In the genomic region with DNA sequence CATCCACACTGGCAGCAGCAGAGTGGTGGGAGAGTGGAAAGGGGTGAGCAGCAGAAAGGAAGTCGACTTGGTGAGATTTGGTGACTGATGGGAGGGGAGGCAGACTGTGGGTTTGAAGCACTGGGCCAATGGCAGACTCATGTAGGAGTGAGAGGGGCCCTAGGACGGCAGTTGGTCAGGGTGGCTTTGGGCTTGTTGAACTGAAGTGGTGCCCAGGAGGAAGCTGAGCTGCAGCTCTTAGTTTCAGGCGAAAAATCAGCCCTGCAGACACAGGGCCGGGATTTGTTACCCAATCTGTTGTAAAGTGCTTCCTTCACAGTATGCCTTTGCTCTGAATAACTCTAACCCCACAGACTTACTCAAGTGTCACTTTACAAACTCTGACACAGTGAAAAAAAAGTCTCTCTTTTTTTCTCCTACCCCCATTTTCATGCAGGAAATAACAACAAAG, we compare ENCODE assay signal across 11 cellular contexts.
DNase-seq lines count a peak whose midpoint lies in the region; ATAC-seq and TF ChIP-seq lines count a peak whose summit lies in the region.
"Had no signal": no experiment of that assay in that cellular context is flagged by ENCODE, and none has a peak within 500 bp of the region (broad histone marks: within the 10 kb centered on the region; RNA-seq: fewer than 3 reads in every experiment).

No MANE protein-coding gene starts in this region.

- no peak overlapping the region for H2AK5ac ChIP-seq in H9 (ENCODE audit: insufficient read length, low read length)

- no peak overlapping the region for H4K5ac ChIP-seq in H9 (ENCODE audit: insufficient read length, low read depth, low read length)

- H3T11ph ChIP-seq in H9 (ENCODE audit: low read length), result no peak overlapping the region

- H3K9me3 Mint-ChIP-seq in H9, result peaks cover 0 to 3% of the 10 kb centered on the region in 2 experiments; a peak in 1 of 5 replicates
- H3K9me3 Mint-ChIP-seq: activated T-cell treated with anti-CD3 and anti-CD28 coated beads, Interleukin-2, amount 50 U/mL, for 72 hours had no signal

- no peaks in the 10 kb centered on the region for H3K23me2 ChIP-seq in H9 (ENCODE audit: insufficient read length, low read depth, low read length, poor library complexity, severe bottlenecking)

- H3K23ac ChIP-seq in H9 (ENCODE audit: insufficient read length, low read depth, low read length), result no peak overlapping the region

- no peak overlapping the region for H2BK120ac ChIP-seq in H9 (ENCODE audit: low read depth, low read length, poor library complexity, severe bottlenecking)

- ATAC-seq in PC-3, result peak; percentile 23
- no peak for ATAC-seq in GM19351 (IDR thresholded peaks at IDR 0.05; ENCODE audit: unreplicated experiment)
- ATAC-seq: activated T-cell treated with anti-CD3 and anti-CD28 coated beads, Interleukin-2, amount 50 U/mL, for 72 hours had no signal

- no peak overlapping the region for H3K18ac ChIP-seq in H9 (ENCODE audit: insufficient read length, low read depth, low read length)

- POLR2A ChIA-PET in PC-3 (lab: Charles Lee; ENCODE audit: unreplicated experiment), result no interaction called here

- H3K36me3 ChIP-seq in PC-3 (ENCODE audit: low read depth, low read length) (no peaks in the 10 kb centered on the region), thymus (ENCODE audit: control insufficient read depth, insufficient read depth) (no peaks in the 10 kb centered on the region), tibial nerve (no peaks in the 10 kb centered on the region)
- H3K36me3 ChIP-seq: prostate gland, thoracic aorta had no signal

- H3K79me2 ChIP-seq in H9 (ENCODE audit: insufficient read depth, low read length) (no peaks in the 10 kb centered on the region), PC-3 (ENCODE audit: low read length) (no peaks in the 10 kb centered on the region)

- H3K4me2 ChIP-seq in H9 (ENCODE audit: insufficient read depth, insufficient read length, low read length) (no peak overlapping the region), PC-3 (ENCODE audit: low read length) (peak overlapping the region; percentile 69)

- peaks cover 38% of the 10 kb centered on the region in 2 experiments for H3K4me1 Mint-ChIP-seq in H9

- H3K56ac ChIP-seq in H9 (ENCODE audit: insufficient read length, low read depth, low read length), result no peak overlapping the region

- CTCF ChIA-PET in PC-3 (lab: Charles Lee), result no interaction called here

- DNase-seq in H9 (no peak), PC-3 (peak; percentile 46), iPS-NIHi11 (ENCODE audit: low spot score) (peak; percentile 20), NCI-H69 (lab: John Stamatoyannopoulos, UW) (no peak), tibial nerve (ENCODE audit: low spot score in 2 of 2) (no peak)
- DNase-seq: activated T-cell treated with anti-CD3 and anti-CD28 coated beads, Interleukin-2, amount 50 U/mL, for 72 hours; NCI-H2227 treated with DMSO at 0.1 percent for 48 hours had no signal

- H3K9me2 ChIP-seq in PC-3 (replicated peaks; ENCODE audit: low read length), result no peaks in the 10 kb centered on the region

- WGBS in H9 (ENCODE audit: extremely low coverage, insufficient read length, low lambda C conversion rate), result no CpG with 5 or more reads among the region's 4 CpGs
- 57% methylated on average over 4 of the region's 4 CpGs for WGBS in thymus
- 75 to 76% methylated on average over 4 of the region's 4 CpGs for WGBS in tibial nerve, 2 donors

- no peaks in the 10 kb centered on the region for H3K9me3 ChIP-seq in H9 (ENCODE audit: control insufficient read depth, low read depth, low read length)
- H3K9me3 ChIP-seq in PC-3 (ENCODE audit: low read length), result no peaks in the 10 kb centered on the region
- no peaks in the 10 kb centered on the region for H3K9me3 ChIP-seq in thymus (ENCODE audit: control insufficient read depth)
- H3K9me3 ChIP-seq in tibial nerve, result no peaks in the 10 kb centered on the region
- H3K9me3 ChIP-seq: prostate gland, thoracic aorta had no signal

- no peak overlapping the region for H3K27ac ChIP-seq in H9 (ENCODE audit: insufficient read length, low read depth, low read length)
- peak overlapping the region; percentile 88 for H3K27ac ChIP-seq in PC-3 (ENCODE audit: low read length)
- peak overlapping the region; percentile 55 for H3K27ac ChIP-seq in thymus (ENCODE audit: low read depth)
- H3K27ac ChIP-seq in tibial nerve, result peak overlapping the region in 1 of 4 donors; percentile 0
- H3K27ac ChIP-seq: prostate gland, thoracic aorta had no signal

- no peaks in the 10 kb centered on the region for H3K27me3 ChIP-seq in H9 (ENCODE audit: insufficient read depth, low read length)
- peaks cover 9% of the 10 kb centered on the region; the same call in 1 of the 2 replicates for H3K27me3 ChIP-seq in PC-3 (ENCODE audit: low read length)
- H3K27me3 ChIP-seq in thymus (ENCODE audit: control insufficient read depth, insufficient read depth), result no peaks in the 10 kb centered on the region
- no peaks in the 10 kb centered on the region for H3K27me3 ChIP-seq in tibial nerve

- H4K91ac ChIP-seq in H9 (ENCODE audit: insufficient read length, low read depth, low read length), result no peak overlapping the region

- no peak overlapping the region for H3K4ac ChIP-seq in H9 (ENCODE audit: low read depth, low read length)

- no TSS peak for BruUV-seq in PC-3 (replicated peaks; lab: Mats Ljungman, UMichigan)

- no peak for TF ChIP-seq CTCF in H9 (conservative IDR thresholded peaks at IDR 0.05)
- no peak for TF ChIP-seq CTCF in PC-3 (conservative IDR thresholded peaks at IDR 0.05; ENCODE audit: low read depth, low read length)
- no peak for TF ChIP-seq CTCF in tibial nerve (IDR thresholded peaks at IDR 0.05)

- peak overlapping the region; percentile 53 to 85 (median 83); a peak in 4 of 7 replicates for H3K27ac Mint-ChIP-seq in H9
- H3K27ac Mint-ChIP-seq: activated T-cell treated with anti-CD3 and anti-CD28 coated beads, Interleukin-2, amount 50 U/mL, for 72 hours had no signal

- no peak overlapping the region for H2BK12ac ChIP-seq in H9 (ENCODE audit: insufficient read length, low read depth, low read length)

- peak overlapping the region; percentile 26; the same call in 1 of the 2 replicates for H3K4me3 ChIP-seq in PC-3 (ENCODE audit: low read length)
- no peak overlapping the region for H3K4me3 ChIP-seq in thymus (ENCODE audit: low read length)
- no peak overlapping the region for H3K4me3 ChIP-seq in tibial nerve
- H3K4me3 ChIP-seq: prostate gland, thoracic aorta had no signal

- no peak overlapping the region for H4K8ac ChIP-seq in H9 (replicated peaks; ENCODE audit: insufficient read length, low read depth, low read length)

- H3K79me1 ChIP-seq in H9 (ENCODE audit: insufficient read depth, low read depth, low read length, poor library complexity, severe bottlenecking), result no peaks in the 10 kb centered on the region

- no peaks in the 10 kb centered on the region for H3K36me3 Mint-ChIP-seq in H9 (ENCODE audit: insufficient read depth in 1 of 3, low read depth in 3 of 3)

- no peaks in the 10 kb centered on the region for H3F3A ChIP-seq in PC-3 (ENCODE audit: low read length, unreplicated experiment)

- no peak overlapping the region for H3K9ac ChIP-seq in H9 (ENCODE audit: extremely low read depth, insufficient read length, low read length)
- peak overlapping the region; percentile 43; the same call in 1 of the 2 replicates for H3K9ac ChIP-seq in PC-3 (ENCODE audit: low read length)

- intact Hi-C loops in PC-3 (cut with micrococcal nuclease), result no loop called here

- H4K20me1 ChIP-seq in H9 (ENCODE audit: control insufficient read depth, insufficient read depth, insufficient read length) (no peaks in the 10 kb centered on the region), PC-3 (ENCODE audit: low read length) (no peaks in the 10 kb centered on the region)

- H2BK15ac ChIP-seq in H9 (ENCODE audit: low read depth, low read length), result no peak overlapping the region

- H3K4me1 ChIP-seq in H9 (ENCODE audit: insufficient read depth, low read length) (peaks cover 5% of the 10 kb centered on the region; the same call in 1 of the 2 replicates), PC-3 (ENCODE audit: insufficient read depth, low read length) (peaks cover 30% of the 10 kb centered on the region), thymus (ENCODE audit: control insufficient read depth, insufficient read depth, low read length) (peaks cover 10% of the 10 kb centered on the region), tibial nerve (peaks cover 0 to 34% (median 8%) of the 10 kb centered on the region in 4 donors)
- H3K4me1 ChIP-seq: prostate gland had no signal

- H3K14ac ChIP-seq in H9 (ENCODE audit: insufficient read depth, low read length), result 0 out of 2 replicates have a peak overlapping the region, but pooled peaks have one; percentile 23

- H2AFZ ChIP-seq in H9 (ENCODE audit: low read length) (no peak overlapping the region), PC-3 (ENCODE audit: low read length) (no peak overlapping the region; the same call in 1 of the 2 replicates)

- peaks cover 2% of the 10 kb centered on the region; the same call in 1 of the 2 replicates for H3K27me3 Mint-ChIP-seq in H9 (ENCODE audit: low read depth)

- H3K4me3 Mint-ChIP-seq in H9, result no peak overlapping the region; a peak in 2 of 5 replicates
- H3K4me3 Mint-ChIP-seq: activated T-cell treated with anti-CD3 and anti-CD28 coated beads, Interleukin-2, amount 50 U/mL, for 72 hours had no signal

- no peak overlapping the region for H2BK20ac ChIP-seq in H9 (ENCODE audit: low read depth, low read length, poor library complexity, severe bottlenecking)

- peak in 1 of 2 donors; percentile 11 for TF ChIP-seq EP300 in tibial nerve (IDR thresholded peaks at IDR 0.05)

- H2BK5ac ChIP-seq in H9 (ENCODE audit: insufficient read length, low read length), result no peak overlapping the region

- TF ChIP-seq POLR2A in tibial nerve (IDR thresholded peaks at IDR 0.05), result no peak

Comparison
In these comparisons a context has a peak if more than half of its experiments do, and no peak if none do; other contexts are left out.
1. DNase-seq: peak in PC-3 (single experiment) and iPS-NIHi11 (single experiment); none in H9 (single experiment), NCI-H69 (single experiment) and tibial nerve (0 of 2).